Comparison of ENCODE assay signal across 17 cellular contexts in genomic region chr14:74982661-74983060, GRCh38.
"Had no signal": no experiment of that assay in that cellular context is flagged by ENCODE, and none has a peak within 500 bp of the region (broad histone marks: within the 10 kb centered on the region; RNA-seq: fewer than 3 reads in every experiment).

No MANE protein-coding gene starts in this region.

- H3K27me3 ChIP-seq: adrenal gland, testis, uterus had no signal

- DNase-seq: activated CD4-positive, alpha-beta T cell treated with anti-CD3 and anti-CD28 coated beads, Interleukin-2, amount 50 U/mL, for 1 hour; activated CD4-positive, CD25-positive, alpha-beta regulatory T cell; activated naive CD4-positive, alpha-beta T cell treated with anti-CD3 and anti-CD28 coated beads, Interleukin-2, amount 50 U/mL, for 16 hours; activated T-cell treated with anti-CD3 and anti-CD28 coated beads for 4 hours; caudate nucleus; cortex of kidney; effector CD8-positive, alpha-beta T cell; erythroblast; glutamatergic neuron; left cardiac atrium; natural killer cell; stimulated activated CD4-positive, alpha-beta T cell treated with anti-CD3 and anti-CD28 coated beads, Interleukin-2, amount 100 ng/mL, for 48 hours; stimulated activated naive CD8-positive, alpha-beta T cell treated with anti-CD3 and anti-CD28 coated beads, Interleukin-15, Interleukin-2, amounts not matched to agents 100 U/mL and 50 U/mL, for 24 hours; uterus had no signal

- H3K27ac Mint-ChIP-seq: natural killer cell had no signal

- H3K4me3 Mint-ChIP-seq: natural killer cell had no signal

- H3K36me3 ChIP-seq: adrenal gland, uterus had no signal

- H3K4me3 ChIP-seq: adrenal gland, lung, testis, uterus had no signal

- H3K9me3 ChIP-seq: adrenal gland, testis, uterus had no signal

- H3K36me3 Mint-ChIP-seq: natural killer cell had no signal

- H3K27ac ChIP-seq: adrenal gland, testis, uterus had no signal

- H3K4me1 Mint-ChIP-seq: natural killer cell had no signal

- ATAC-seq: left cardiac atrium; natural killer cell; stimulated activated naive CD8-positive, alpha-beta T cell treated with anti-CD3 and anti-CD28 coated beads, Interleukin-15, Interleukin-2, amounts not matched to agents 100 U/mL and 50 U/mL, for 24 hours had no signal

- H3K4me1 ChIP-seq: testis, uterus had no signal

- H3K9me3 Mint-ChIP-seq: natural killer cell had no signal
